In genomic region chr1:57461405-57461804, GRCh38 we compare ENCODE assay signal across 2 cellular contexts.
TF ChIP-seq lines count a peak whose summit lies in the region.

No MANE protein-coding gene starts in this region.

TF ChIP-seq in HepG2, 621 proteins besides CTCF, POLR2A, EP300 and RAD21:
- TF ChIP-seq MYPOP (CRISPR knock-in tag; IDR thresholded peaks at IDR 0.05) (no peak), ZNF446 (CRISPR knock-in tag; IDR thresholded peaks at IDR 0.05) (no peak)

TF ChIP-seq in liver, 16 proteins besides CTCF, POLR2A, EP300 and RAD21:
- TF ChIP-seq HNF4A (conservative IDR thresholded peaks at IDR 0.05) (no peak), HNF4G (IDR thresholded peaks at IDR 0.05) (no peak), FOXA1 (IDR thresholded peaks at IDR 0.05) (no peak), ZBTB33 (IDR thresholded peaks at IDR 0.05) (no peak), NR2F2 (IDR thresholded peaks at IDR 0.05) (peak; percentile 53), TAF1 (conservative IDR thresholded peaks at IDR 0.05) (no peak)
